ENCODE assay signal across 1 cellular context in the genomic region with DNA sequence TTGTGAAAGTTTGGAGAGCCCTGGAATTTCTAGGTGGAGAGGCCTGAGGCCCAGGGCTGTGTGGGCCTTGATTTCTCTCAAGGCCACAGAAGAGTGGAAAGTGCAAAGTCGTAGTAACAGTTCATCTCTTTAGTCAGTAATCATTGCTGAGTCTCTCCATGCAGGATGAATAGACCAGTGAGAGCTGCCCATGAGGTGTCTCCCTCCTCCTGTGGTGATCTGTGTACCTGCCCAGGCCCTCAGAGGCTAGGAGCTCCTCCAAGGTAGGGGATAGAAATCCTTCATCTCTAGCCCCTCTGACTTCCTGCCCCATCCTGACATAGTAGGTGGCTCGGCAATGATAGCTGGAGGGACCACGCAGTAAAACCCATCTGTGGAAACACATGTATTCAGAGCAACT.
TF ChIP-seq lines count a peak whose summit lies in the region.

No MANE protein-coding gene starts in this region.

TF ChIP-seq in SK-N-SH, 30 proteins besides CTCF, POLR2A, EP300 and RAD21:
- TF ChIP-seq NFIC (IDR thresholded peaks at IDR 0.05; ENCODE audit: borderline replicate concordance): no peak
- no peak for TF ChIP-seq REST (IDR thresholded peaks at IDR 0.05; ENCODE audit: low read depth, low read length)
- TF ChIP-seq FOSL2 (IDR thresholded peaks at IDR 0.05; ENCODE audit: borderline replicate concordance, low read depth): no peak
- TF ChIP-seq FOXJ3 (CRISPR knock-in tag; IDR thresholded peaks at IDR 0.05): no peak
- TF ChIP-seq, protein P1, sequence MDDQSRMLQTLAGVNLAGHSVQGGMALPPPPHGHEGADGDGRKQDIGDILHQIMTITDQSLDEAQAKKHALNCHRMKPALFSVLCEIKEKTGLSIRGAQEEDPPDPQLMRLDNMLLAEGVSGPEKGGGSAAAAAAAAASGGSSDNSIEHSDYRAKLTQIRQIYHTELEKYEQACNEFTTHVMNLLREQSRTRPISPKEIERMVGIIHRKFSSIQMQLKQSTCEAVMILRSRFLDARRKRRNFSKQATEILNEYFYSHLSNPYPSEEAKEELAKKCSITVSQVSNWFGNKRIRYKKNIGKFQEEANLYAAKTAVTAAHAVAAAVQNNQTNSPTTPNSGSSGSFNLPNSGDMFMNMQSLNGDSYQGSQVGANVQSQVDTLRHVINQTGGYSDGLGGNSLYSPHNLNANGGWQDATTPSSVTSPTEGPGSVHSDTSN (IDR thresholded peaks at IDR 0.05): no peak
- no peak for TF ChIP-seq YY1 (IDR thresholded peaks at IDR 0.05; ENCODE audit: low read depth)
- TF ChIP-seq RXRA (IDR thresholded peaks at IDR 0.05; ENCODE audit: borderline replicate concordance, low read depth): no peak
- TF ChIP-seq RCOR1 (IDR thresholded peaks at IDR 0.05; ENCODE audit: low read length): no peak
- TF ChIP-seq FOXM1 (IDR thresholded peaks at IDR 0.05; ENCODE audit: low read depth): no peak
- TF ChIP-seq JUND (IDR thresholded peaks at IDR 0.05): no peak
- no peak for TF ChIP-seq POLR2AphosphoS5 (IDR thresholded peaks at IDR 0.05; ENCODE audit: low read depth, low read length)
- no peak for TF ChIP-seq NRF1 (IDR thresholded peaks at IDR 0.05; ENCODE audit: low read depth, low read length)
- no peak for TF ChIP-seq SMC3 (IDR thresholded peaks at IDR 0.05; ENCODE audit: low read depth, low read length)
